In the genomic region with DNA sequence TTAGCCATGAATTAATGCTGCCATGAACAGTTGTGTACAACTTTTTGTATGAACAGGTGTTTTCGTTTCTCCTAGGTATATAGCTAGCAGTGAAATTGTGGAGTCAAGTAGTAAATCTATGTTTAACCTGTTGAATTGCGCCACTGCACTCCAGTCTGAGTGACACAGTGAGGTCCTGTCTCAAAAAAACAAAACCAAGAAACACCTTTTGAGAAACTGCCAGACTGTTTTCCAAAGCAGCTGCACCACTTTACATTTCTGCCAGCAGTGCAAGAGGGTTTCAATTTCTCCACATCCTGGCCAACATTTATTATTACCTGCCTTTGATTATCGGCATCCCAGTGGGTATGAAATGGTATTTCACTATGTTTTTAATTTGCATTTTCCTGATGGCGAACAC, we compare ENCODE assay signal across 18 cellular contexts. TPM values are rescaled to one million over a fixed set of nuclear protein-coding genes. Genes with fewer than 3 reads are reported as not detected.
DNase-seq lines count a peak whose midpoint lies in the region; ATAC-seq and TF ChIP-seq lines count a peak whose summit lies in the region.
"Had no signal": no experiment of that assay in that cellular context is flagged by ENCODE, and none has a peak within 500 bp of the region (broad histone marks: within the 10 kb centered on the region; RNA-seq: fewer than 3 reads in every experiment).

No MANE protein-coding gene starts in this region.

- H3K27ac Mint-ChIP-seq in GM23338 = peak overlapping the region; percentile 62; the same call in 1 of the 2 replicates
- H3K27ac Mint-ChIP-seq: B cell; CD4-positive, alpha-beta T cell had no signal

- H3K4me3 ChIP-seq in GM23338 = peak overlapping the region; percentile 21
- no peak overlapping the region for H3K4me3 ChIP-seq in HUES48 (ENCODE audit: low read depth, low read length)
- H3K4me3 ChIP-seq in RWPE2 (ENCODE audit: severe bottlenecking) = no peak overlapping the region

- H3K27me3 Mint-ChIP-seq in GM23338 (ENCODE audit: insufficient read depth, low read depth, poor library complexity) = peaks cover 10% of the 10 kb centered on the region

- H3K36me3 ChIP-seq in GM23338 (ENCODE audit: insufficient read depth) (no peaks in the 10 kb centered on the region), HUES48 (ENCODE audit: control insufficient read depth, insufficient read depth, low read length) (no peaks in the 10 kb centered on the region), RWPE2 (ENCODE audit: low read depth) (peaks cover under 1% of the 10 kb centered on the region; the same call in 1 of the 2 replicates)

- H3K27ac ChIP-seq in GM23338 (ENCODE audit: low read depth) (peak overlapping the region; percentile 85), HUES48 (ENCODE audit: low read depth, low read length) (peak overlapping the region; percentile 92), RWPE2 (ENCODE audit: poor library complexity, severe bottlenecking) (no peak overlapping the region)
- H3K27ac ChIP-seq: KMS-11 had no signal

- H3K79me2 ChIP-seq in GM23338 (replicated peaks; ENCODE audit: insufficient read depth) = peaks cover 15% of the 10 kb centered on the region

- TF ChIP-seq CTCF in GM23338 (conservative IDR thresholded peaks at IDR 0.05; ENCODE audit: low read depth in 2 of 2) (no peak), RWPE2 (IDR thresholded peaks at IDR 0.05; ENCODE audit: poor library complexity, severe bottlenecking) (no peak)

- H3K9me3 Mint-ChIP-seq in GM23338 = no peaks in the 10 kb centered on the region
- H3K9me3 Mint-ChIP-seq: CD4-positive, alpha-beta T cell had no signal

- peaks cover 25% of the 10 kb centered on the region; the same call in 1 of the 2 replicates for H3F3A ChIP-seq in GM23338 (replicated peaks; ENCODE audit: low read depth)

- H4K20me1 ChIP-seq in GM23338 (replicated peaks; ENCODE audit: insufficient read depth) = no peaks in the 10 kb centered on the region

- no peaks in the 10 kb centered on the region for H3K36me3 Mint-ChIP-seq in GM23338 (ENCODE audit: low read depth)

- no peak overlapping the region for H2AFZ ChIP-seq in GM23338

- ATAC-seq in GM23338 (no peak), RWPE2 (ENCODE audit: low read depth) (no peak), HG02642 (IDR thresholded peaks at IDR 0.05; ENCODE audit: poor library complexity, unreplicated experiment) (no peak)

- H3K27me3 ChIP-seq in GM23338 (ENCODE audit: insufficient read depth) = peaks cover 5% of the 10 kb centered on the region; the same call in 1 of the 2 replicates
- peaks cover 9% of the 10 kb centered on the region; the same call in 1 of the 2 replicates for H3K27me3 ChIP-seq in HUES48 (ENCODE audit: control insufficient read depth, insufficient read depth, low read length)
- no peaks in the 10 kb centered on the region for H3K27me3 ChIP-seq in RWPE2 (ENCODE audit: insufficient read depth, poor library complexity, severe bottlenecking)

- no peaks in the 10 kb centered on the region for H3K9me3 ChIP-seq in HUES48 (ENCODE audit: control insufficient read depth, insufficient read depth, low read length)
- no peaks in the 10 kb centered on the region for H3K9me3 ChIP-seq in RWPE2 (ENCODE audit: severe bottlenecking)
- H3K9me3 ChIP-seq: SK-N-SH had no signal

- H3K9me2 ChIP-seq in GM23338 (ENCODE audit: insufficient read depth) = no peaks in the 10 kb centered on the region
- H3K9me2 ChIP-seq: SK-N-SH had no signal

- DNase-seq in GM23338 (ENCODE audit: low spot score) (no peak), RWPE2 (ENCODE audit: low spot score) (peak; percentile 2), islet precursor cell (peak; percentile 12), NCI-H69 (lab: John Stamatoyannopoulos, UW) (no peak), OCI-M2 (lab: John Stamatoyannopoulos, UW; ENCODE audit: unreplicated experiment) (no peak), mesenteric fat pad (ENCODE audit: low spot score) (no peak)
- DNase-seq: ACHN; CD4-positive, alpha-beta T cell; GF-D8; NCI-H1105; NCI-H187; NCI-H2227 treated with DMSO at 0.1 percent for 48 hours; Right ventricle myocardium superior; SK-N-SH had no signal

- H3K4me1 ChIP-seq in GM23338 (ENCODE audit: insufficient read depth) (peaks cover 61% of the 10 kb centered on the region), HUES48 (ENCODE audit: control insufficient read depth, insufficient read depth, low read length) (peaks cover 53% of the 10 kb centered on the region), RWPE2 (ENCODE audit: insufficient read depth, poor library complexity, severe bottlenecking) (peaks cover 28% of the 10 kb centered on the region)

- peaks cover 64% of the 10 kb centered on the region for H3K4me1 Mint-ChIP-seq in GM23338

- no peak overlapping the region for H3K9ac ChIP-seq in HUES48 (ENCODE audit: low read depth, low read length)
- H3K9ac ChIP-seq: KMS-11, SK-N-SH had no signal

- H3K4me3 Mint-ChIP-seq in GM23338 = peak overlapping the region; percentile 37; the same call in 1 of the 3 replicates
- H3K4me3 Mint-ChIP-seq: B cell; CD4-positive, alpha-beta T cell had no signal

- peak overlapping the region; percentile 95 for H3K4me2 ChIP-seq in GM23338
- H3K4me2 ChIP-seq: KMS-11, SK-N-SH had no signal

TF ChIP-seq in GM23338, 12 proteins besides CTCF, POLR2A, EP300 and RAD21 (continues in another document):
- TF ChIP-seq EZH2phosphoT487 (IDR thresholded peaks at IDR 0.05; ENCODE audit: unreplicated experiment) (no peak), ZNF331 (CRISPR knock-in tag; IDR thresholded peaks at IDR 0.05; ENCODE audit: low read depth) (no peak), EZH2 (IDR thresholded peaks at IDR 0.05; ENCODE audit: low read depth, unreplicated experiment) (no peak), POLR2AphosphoS5 (IDR thresholded peaks at IDR 0.05; ENCODE audit: low read depth) (no peak)
- TF ChIP-seq, protein P1, sequence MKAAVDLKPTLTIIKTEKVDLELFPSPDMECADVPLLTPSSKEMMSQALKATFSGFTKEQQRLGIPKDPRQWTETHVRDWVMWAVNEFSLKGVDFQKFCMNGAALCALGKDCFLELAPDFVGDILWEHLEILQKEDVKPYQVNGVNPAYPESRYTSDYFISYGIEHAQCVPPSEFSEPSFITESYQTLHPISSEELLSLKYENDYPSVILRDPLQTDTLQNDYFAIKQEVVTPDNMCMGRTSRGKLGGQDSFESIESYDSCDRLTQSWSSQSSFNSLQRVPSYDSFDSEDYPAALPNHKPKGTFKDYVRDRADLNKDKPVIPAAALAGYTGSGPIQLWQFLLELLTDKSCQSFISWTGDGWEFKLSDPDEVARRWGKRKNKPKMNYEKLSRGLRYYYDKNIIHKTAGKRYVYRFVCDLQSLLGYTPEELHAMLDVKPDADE (IDR thresholded peaks at IDR 0.05) = no peak
- TF ChIP-seq, protein P2, sequence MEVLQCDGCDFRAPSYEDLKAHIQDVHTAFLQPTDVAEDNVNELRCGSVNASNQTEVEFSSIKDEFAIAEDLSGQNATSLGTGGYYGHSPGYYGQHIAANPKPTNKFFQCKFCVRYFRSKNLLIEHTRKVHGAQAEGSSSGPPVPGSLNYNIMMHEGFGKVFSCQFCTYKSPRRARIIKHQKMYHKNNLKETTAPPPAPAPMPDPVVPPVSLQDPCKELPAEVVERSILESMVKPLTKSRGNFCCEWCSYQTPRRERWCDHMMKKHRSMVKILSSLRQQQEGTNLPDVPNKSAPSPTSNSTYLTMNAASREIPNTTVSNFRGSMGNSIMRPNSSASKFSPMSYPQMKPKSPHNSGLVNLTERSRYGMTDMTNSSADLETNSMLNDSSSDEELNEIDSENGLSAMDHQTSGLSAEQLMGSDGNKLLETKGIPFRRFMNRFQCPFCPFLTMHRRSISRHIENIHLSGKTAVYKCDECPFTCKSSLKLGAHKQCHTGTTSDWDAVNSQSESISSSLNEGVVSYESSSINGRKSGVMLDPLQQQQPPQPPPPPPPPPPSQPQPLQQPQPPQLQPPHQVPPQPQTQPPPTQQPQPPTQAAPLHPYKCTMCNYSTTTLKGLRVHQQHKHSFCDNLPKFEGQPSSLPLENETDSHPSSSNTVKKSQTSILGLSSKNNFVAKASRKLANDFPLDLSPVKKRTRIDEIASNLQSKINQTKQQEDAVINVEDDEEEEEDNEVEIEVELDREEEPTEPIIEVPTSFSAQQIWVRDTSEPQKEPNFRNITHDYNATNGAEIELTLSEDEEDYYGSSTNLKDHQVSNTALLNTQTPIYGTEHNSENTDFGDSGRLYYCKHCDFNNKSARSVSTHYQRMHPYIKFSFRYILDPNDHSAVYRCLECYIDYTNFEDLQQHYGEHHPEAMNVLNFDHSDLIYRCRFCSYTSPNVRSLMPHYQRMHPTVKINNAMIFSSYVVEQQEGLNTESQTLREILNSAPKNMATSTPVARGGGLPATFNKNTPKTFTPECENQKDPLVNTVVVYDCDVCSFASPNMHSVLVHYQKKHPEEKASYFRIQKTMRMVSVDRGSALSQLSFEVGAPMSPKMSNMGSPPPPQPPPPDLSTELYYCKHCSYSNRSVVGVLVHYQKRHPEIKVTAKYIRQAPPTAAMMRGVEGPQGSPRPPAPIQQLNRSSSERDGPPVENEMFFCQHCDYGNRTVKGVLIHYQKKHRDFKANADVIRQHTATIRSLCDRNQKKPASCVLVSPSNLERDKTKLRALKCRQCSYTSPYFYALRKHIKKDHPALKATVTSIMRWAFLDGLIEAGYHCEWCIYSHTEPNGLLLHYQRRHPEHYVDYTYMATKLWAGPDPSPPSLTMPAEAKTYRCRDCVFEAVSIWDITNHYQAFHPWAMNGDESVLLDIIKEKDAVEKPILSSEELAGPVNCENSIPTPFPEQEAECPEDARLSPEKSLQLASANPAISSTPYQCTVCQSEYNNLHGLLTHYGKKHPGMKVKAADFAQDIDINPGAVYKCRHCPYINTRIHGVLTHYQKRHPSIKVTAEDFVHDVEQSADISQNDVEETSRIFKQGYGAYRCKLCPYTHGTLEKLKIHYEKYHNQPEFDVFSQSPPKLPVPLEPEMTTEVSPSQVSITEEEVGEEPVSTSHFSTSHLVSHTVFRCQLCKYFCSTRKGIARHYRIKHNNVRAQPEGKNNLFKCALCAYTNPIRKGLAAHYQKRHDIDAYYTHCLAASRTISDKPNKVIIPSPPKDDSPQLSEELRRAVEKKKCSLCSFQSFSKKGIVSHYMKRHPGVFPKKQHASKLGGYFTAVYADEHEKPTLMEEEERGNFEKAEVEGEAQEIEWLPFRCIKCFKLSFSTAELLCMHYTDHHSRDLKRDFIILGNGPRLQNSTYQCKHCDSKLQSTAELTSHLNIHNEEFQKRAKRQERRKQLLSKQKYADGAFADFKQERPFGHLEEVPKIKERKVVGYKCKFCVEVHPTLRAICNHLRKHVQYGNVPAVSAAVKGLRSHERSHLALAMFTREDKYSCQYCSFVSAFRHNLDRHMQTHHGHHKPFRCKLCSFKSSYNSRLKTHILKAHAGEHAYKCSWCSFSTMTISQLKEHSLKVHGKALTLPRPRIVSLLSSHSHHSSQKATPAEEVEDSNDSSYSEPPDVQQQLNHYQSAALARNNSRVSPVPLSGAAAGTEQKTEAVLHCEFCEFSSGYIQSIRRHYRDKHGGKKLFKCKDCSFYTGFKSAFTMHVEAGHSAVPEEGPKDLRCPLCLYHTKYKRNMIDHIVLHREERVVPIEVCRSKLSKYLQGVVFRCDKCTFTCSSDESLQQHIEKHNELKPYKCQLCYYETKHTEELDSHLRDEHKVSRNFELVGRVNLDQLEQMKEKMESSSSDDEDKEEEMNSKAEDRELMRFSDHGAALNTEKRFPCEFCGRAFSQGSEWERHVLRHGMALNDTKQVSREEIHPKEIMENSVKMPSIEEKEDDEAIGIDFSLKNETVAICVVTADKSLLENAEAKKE (CRISPR knock-in tag; IDR thresholded peaks at IDR 0.05) = no peak

RNA-seq across cellular contexts. Expression of a gene that starts 3.3 kb away (rescaled TPM):
- 83.1 and 83.9 TPM in 2 replicates for total RNA-seq in GM23338 (2014; rRNA removed; shearing (Covaris generic))
- 23.0 and 30.8 TPM in 2 replicates for polyA plus RNA-seq in GM23338 (2016; fragmentation: Nextera tagmentation; extraction: Ambion mirVana)
- 35.6 TPM for total RNA-seq in mesenteric fat pad

Comparison
In these comparisons a context has a peak if more than half of its experiments do, and no peak if none do; other contexts are left out.
1. DNase-seq: peak in RWPE2 (single experiment) and islet precursor cell (single experiment); none in GM23338 (single experiment), NCI-H69 (single experiment), OCI-M2 (single experiment) and mesenteric fat pad (single experiment).